14 cellular contexts compared by ENCODE assay signal in genomic region chr2:15989559-15989958, GRCh38. TPM values are rescaled to one million over a fixed set of nuclear protein-coding genes. Genes with fewer than 3 reads are reported as not detected.
"Had no signal": no experiment of that assay in that cellular context is flagged by ENCODE, and none has a peak within 500 bp of the region (broad histone marks: within the 10 kb centered on the region; RNA-seq: fewer than 3 reads in every experiment).

No MANE protein-coding gene starts in this region.

- H3K9ac ChIP-seq: parathyroid adenoma had no signal

- H3K4me1 ChIP-seq: parathyroid adenoma had no signal

- H3K36me3 ChIP-seq: thoracic aorta had no signal

- H3K9me3 ChIP-seq: thoracic aorta had no signal

- H2AFZ ChIP-seq: parathyroid adenoma had no signal

- H3K79me2 ChIP-seq: parathyroid adenoma had no signal

- DNase-seq: activated effector memory CD4-positive, alpha-beta T cell treated with anti-CD3 and anti-CD28 coated beads, Interleukin-2, amount 50 U/mL, for 16 hours; activated T-cell treated with anti-CD3 and anti-CD28 coated beads, Interleukin-2, amount 50 U/mL, for 1 hour; amniotic stem cell; cerebellar nuclear complex; effector memory CD8-positive, alpha-beta T cell; erythroblast; immature natural killer cell; stimulated activated CD4-positive, alpha-beta T cell treated with anti-CD3 and anti-CD28 coated beads, Interleukin-4, amount 100 ng/mL, for 4 hours; stimulated activated naive CD8-positive, alpha-beta T cell treated with anti-CD3 and anti-CD28 coated beads, Interleukin-15, amount 100 ng/mL, for 72 hours; T-helper 2 cell had no signal

- ATAC-seq: activated naive CD4-positive, alpha-beta T cell treated with anti-CD3 and anti-CD28 coated beads, Interleukin-2, amount 50 U/mL, for 72 hours; effector memory CD8-positive, alpha-beta T cell; left lobe of liver; stimulated activated naive CD8-positive, alpha-beta T cell treated with anti-CD3 and anti-CD28 coated beads, Interleukin-15, amount 100 ng/mL, for 72 hours had no signal

- H3K27ac ChIP-seq: parathyroid adenoma, thoracic aorta had no signal

- H3K4me3 ChIP-seq: thoracic aorta had no signal

RNA-seq across cellular contexts. Expression of gene MYCN, which starts 49.2 kb away (rescaled TPM):
- total RNA-seq: activated naive CD4-positive, alpha-beta T cell treated with anti-CD3 and anti-CD28 coated beads, Interleukin-2, amount 50 U/mL, for 72 hours had no signal
- polyA plus RNA-seq: immature natural killer cell had no signal
